ENCODE assay signal across 8 cellular contexts in genomic region chr12:1195513-1195912, GRCh38.
"Had no signal": no experiment of that assay in that cellular context is flagged by ENCODE, and none has a peak within 500 bp of the region (broad histone marks: within the 10 kb centered on the region; RNA-seq: fewer than 3 reads in every experiment).

No MANE protein-coding gene starts in this region.

- H3K27ac ChIP-seq: HL-60 had no signal

- H3K27ac Mint-ChIP-seq: GM23338, HFFc6, IgD-negative memory B cell had no signal

- ATAC-seq: GM23338, HCT116, HepG2 had no signal

- H3K36me3 ChIP-seq: HAP-1 had no signal

- H3K4me2 ChIP-seq: GM23338 had no signal

- DNase-seq: H7, HFFc6 had no signal

- H3K4me3 ChIP-seq: GM23338, HAP-1 had no signal

- H3K27me3 Mint-ChIP-seq: IgD-negative memory B cell had no signal

- H3K4me3 Mint-ChIP-seq: GM23338, HFFc6, IgD-negative memory B cell had no signal

- H2AFZ ChIP-seq: GM23338 had no signal
